Comparison of ENCODE assay signal across 1 cellular context in the genomic region with DNA sequence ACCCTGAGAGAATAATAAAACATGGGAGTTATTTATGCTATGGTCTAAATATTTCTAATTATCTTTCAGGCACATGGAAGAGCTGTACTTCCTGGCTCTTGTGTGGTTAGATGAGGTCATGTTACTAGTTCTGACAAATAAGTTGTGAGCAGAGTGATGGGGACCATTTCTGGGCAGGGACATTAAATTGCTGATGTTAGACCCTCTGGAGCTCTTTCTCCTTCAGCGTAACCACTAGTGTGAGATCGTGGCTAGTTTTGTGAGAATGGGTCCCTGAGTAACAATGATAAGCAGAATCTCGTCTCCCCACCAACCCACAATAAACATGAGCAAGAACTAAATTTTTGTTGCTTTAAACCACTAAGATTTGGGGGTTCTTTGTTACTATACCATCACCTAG.
TF ChIP-seq lines count a peak whose summit lies in the region.

No MANE protein-coding gene starts in this region.

TF ChIP-seq in H1, 55 proteins besides CTCF, POLR2A, EP300 and RAD21:
- TF ChIP-seq SP2 (IDR thresholded peaks at IDR 0.05; ENCODE audit: low read length), result no peak
- TF ChIP-seq CHD2 (IDR thresholded peaks at IDR 0.05; ENCODE audit: low read length), result no peak
- TF ChIP-seq MAFK (IDR thresholded peaks at IDR 0.05; ENCODE audit: low read depth, low read length), result no peak
- TF ChIP-seq CEBPB (IDR thresholded peaks at IDR 0.05; ENCODE audit: low read depth, low read length), result no peak
- no peak for TF ChIP-seq HDAC6 (IDR thresholded peaks at IDR 0.05; ENCODE audit: low read depth, low read length)
- TF ChIP-seq GABPA (IDR thresholded peaks at IDR 0.05; ENCODE audit: borderline replicate concordance, insufficient read depth, low read length), result no peak
- TF ChIP-seq EGR1 (IDR thresholded peaks at IDR 0.05; ENCODE audit: borderline replicate concordance, low read depth, low read length), result no peak
- TF ChIP-seq, protein P1, sequence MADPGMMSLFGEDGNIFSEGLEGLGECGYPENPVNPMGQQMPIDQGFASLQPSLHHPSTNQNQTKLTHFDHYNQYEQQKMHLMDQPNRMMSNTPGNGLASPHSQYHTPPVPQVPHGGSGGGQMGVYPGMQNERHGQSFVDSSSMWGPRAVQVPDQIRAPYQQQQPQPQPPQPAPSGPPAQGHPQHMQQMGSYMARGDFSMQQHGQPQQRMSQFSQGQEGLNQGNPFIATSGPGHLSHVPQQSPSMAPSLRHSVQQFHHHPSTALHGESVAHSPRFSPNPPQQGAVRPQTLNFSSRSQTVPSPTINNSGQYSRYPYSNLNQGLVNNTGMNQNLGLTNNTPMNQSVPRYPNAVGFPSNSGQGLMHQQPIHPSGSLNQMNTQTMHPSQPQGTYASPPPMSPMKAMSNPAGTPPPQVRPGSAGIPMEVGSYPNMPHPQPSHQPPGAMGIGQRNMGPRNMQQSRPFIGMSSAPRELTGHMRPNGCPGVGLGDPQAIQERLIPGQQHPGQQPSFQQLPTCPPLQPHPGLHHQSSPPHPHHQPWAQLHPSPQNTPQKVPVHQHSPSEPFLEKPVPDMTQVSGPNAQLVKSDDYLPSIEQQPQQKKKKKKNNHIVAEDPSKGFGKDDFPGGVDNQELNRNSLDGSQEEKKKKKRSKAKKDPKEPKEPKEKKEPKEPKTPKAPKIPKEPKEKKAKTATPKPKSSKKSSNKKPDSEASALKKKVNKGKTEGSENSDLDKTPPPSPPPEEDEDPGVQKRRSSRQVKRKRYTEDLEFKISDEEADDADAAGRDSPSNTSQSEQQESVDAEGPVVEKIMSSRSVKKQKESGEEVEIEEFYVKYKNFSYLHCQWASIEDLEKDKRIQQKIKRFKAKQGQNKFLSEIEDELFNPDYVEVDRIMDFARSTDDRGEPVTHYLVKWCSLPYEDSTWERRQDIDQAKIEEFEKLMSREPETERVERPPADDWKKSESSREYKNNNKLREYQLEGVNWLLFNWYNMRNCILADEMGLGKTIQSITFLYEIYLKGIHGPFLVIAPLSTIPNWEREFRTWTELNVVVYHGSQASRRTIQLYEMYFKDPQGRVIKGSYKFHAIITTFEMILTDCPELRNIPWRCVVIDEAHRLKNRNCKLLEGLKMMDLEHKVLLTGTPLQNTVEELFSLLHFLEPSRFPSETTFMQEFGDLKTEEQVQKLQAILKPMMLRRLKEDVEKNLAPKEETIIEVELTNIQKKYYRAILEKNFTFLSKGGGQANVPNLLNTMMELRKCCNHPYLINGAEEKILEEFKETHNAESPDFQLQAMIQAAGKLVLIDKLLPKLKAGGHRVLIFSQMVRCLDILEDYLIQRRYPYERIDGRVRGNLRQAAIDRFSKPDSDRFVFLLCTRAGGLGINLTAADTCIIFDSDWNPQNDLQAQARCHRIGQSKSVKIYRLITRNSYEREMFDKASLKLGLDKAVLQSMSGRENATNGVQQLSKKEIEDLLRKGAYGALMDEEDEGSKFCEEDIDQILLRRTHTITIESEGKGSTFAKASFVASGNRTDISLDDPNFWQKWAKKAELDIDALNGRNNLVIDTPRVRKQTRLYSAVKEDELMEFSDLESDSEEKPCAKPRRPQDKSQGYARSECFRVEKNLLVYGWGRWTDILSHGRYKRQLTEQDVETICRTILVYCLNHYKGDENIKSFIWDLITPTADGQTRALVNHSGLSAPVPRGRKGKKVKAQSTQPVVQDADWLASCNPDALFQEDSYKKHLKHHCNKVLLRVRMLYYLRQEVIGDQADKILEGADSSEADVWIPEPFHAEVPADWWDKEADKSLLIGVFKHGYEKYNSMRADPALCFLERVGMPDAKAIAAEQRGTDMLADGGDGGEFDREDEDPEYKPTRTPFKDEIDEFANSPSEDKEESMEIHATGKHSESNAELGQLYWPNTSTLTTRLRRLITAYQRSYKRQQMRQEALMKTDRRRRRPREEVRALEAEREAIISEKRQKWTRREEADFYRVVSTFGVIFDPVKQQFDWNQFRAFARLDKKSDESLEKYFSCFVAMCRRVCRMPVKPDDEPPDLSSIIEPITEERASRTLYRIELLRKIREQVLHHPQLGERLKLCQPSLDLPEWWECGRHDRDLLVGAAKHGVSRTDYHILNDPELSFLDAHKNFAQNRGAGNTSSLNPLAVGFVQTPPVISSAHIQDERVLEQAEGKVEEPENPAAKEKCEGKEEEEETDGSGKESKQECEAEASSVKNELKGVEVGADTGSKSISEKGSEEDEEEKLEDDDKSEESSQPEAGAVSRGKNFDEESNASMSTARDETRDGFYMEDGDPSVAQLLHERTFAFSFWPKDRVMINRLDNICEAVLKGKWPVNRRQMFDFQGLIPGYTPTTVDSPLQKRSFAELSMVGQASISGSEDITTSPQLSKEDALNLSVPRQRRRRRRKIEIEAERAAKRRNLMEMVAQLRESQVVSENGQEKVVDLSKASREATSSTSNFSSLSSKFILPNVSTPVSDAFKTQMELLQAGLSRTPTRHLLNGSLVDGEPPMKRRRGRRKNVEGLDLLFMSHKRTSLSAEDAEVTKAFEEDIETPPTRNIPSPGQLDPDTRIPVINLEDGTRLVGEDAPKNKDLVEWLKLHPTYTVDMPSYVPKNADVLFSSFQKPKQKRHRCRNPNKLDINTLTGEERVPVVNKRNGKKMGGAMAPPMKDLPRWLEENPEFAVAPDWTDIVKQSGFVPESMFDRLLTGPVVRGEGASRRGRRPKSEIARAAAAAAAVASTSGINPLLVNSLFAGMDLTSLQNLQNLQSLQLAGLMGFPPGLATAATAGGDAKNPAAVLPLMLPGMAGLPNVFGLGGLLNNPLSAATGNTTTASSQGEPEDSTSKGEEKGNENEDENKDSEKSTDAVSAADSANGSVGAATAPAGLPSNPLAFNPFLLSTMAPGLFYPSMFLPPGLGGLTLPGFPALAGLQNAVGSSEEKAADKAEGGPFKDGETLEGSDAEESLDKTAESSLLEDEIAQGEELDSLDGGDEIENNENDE (IDR thresholded peaks at IDR 0.05; ENCODE audit: insufficient replicate concordance, low read length), result no peak
- TF ChIP-seq, protein P2, sequence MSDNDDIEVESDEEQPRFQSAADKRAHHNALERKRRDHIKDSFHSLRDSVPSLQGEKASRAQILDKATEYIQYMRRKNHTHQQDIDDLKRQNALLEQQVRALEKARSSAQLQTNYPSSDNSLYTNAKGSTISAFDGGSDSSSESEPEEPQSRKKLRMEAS (IDR thresholded peaks at IDR 0.05), result no peak
- TF ChIP-seq YY1 (IDR thresholded peaks at IDR 0.05; ENCODE audit: low read depth, low read length), result no peak
- TF ChIP-seq, protein P3, sequence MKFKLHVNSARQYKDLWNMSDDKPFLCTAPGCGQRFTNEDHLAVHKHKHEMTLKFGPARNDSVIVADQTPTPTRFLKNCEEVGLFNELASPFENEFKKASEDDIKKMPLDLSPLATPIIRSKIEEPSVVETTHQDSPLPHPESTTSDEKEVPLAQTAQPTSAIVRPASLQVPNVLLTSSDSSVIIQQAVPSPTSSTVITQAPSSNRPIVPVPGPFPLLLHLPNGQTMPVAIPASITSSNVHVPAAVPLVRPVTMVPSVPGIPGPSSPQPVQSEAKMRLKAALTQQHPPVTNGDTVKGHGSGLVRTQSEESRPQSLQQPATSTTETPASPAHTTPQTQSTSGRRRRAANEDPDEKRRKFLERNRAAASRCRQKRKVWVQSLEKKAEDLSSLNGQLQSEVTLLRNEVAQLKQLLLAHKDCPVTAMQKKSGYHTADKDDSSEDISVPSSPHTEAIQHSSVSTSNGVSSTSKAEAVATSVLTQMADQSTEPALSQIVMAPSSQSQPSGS (IDR thresholded peaks at IDR 0.05; ENCODE audit: low read length), result no peak
- TF ChIP-seq KDM4A (IDR thresholded peaks at IDR 0.05; ENCODE audit: low read depth, low read length, severe bottlenecking), result no peak
- TF ChIP-seq, protein P4, sequence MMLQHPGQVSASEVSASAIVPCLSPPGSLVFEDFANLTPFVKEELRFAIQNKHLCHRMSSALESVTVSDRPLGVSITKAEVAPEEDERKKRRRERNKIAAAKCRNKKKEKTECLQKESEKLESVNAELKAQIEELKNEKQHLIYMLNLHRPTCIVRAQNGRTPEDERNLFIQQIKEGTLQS (IDR thresholded peaks at IDR 0.05; ENCODE audit: insufficient read depth, low read depth, low read length), result no peak
- TF ChIP-seq, protein P5, sequence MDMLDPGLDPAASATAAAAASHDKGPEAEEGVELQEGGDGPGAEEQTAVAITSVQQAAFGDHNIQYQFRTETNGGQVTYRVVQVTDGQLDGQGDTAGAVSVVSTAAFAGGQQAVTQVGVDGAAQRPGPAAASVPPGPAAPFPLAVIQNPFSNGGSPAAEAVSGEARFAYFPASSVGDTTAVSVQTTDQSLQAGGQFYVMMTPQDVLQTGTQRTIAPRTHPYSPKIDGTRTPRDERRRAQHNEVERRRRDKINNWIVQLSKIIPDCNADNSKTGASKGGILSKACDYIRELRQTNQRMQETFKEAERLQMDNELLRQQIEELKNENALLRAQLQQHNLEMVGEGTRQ (IDR thresholded peaks at IDR 0.05; ENCODE audit: low read length), result no peak
- no peak for TF ChIP-seq KDM5A (IDR thresholded peaks at IDR 0.05; ENCODE audit: low read length)
- TF ChIP-seq, protein P6, sequence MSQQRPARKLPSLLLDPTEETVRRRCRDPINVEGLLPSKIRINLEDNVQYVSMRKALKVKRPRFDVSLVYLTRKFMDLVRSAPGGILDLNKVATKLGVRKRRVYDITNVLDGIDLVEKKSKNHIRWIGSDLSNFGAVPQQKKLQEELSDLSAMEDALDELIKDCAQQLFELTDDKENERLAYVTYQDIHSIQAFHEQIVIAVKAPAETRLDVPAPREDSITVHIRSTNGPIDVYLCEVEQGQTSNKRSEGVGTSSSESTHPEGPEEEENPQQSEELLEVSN (IDR thresholded peaks at IDR 0.05), result no peak
- TF ChIP-seq JUND (IDR thresholded peaks at IDR 0.05; ENCODE audit: low read length), result no peak
- TF ChIP-seq RBBP5 (IDR thresholded peaks at IDR 0.05; ENCODE audit: borderline replicate concordance, low read depth, low read length), result no peak
- TF ChIP-seq POLR2AphosphoS5 (IDR thresholded peaks at IDR 0.05; ENCODE audit: low read depth, low read length), result no peak
- no peak for TF ChIP-seq RFX5 (IDR thresholded peaks at IDR 0.05; ENCODE audit: borderline replicate concordance, low read depth, low read length)
